In genomic region chr11:61237130-61237529, GRCh38 we compare ENCODE assay signal across 7 cellular contexts. TPM values are rescaled to one million over a fixed set of nuclear protein-coding genes. Genes with fewer than 3 reads are reported as not detected.
"Had no signal": no experiment of that assay in that cellular context is flagged by ENCODE, and none has a peak within 500 bp of the region (broad histone marks: within the 10 kb centered on the region; RNA-seq: fewer than 3 reads in every experiment).

No MANE protein-coding gene starts in this region.

RNA-seq across cellular contexts. Expression of gene PGA5, which starts 3.8 kb away (rescaled TPM):
- total RNA-seq: suprapubic skin, temporal lobe, thoracic aorta, upper lobe of right lung, ureter, uterus, vagina had no signal

RNA-seq across cellular contexts. Expression of gene PGA4, which starts 15.0 kb away (rescaled TPM):
- total RNA-seq: ureter had no signal

RNA-seq across cellular contexts. Expression of gene PGA3, which starts 33.8 kb away (rescaled TPM):
- total RNA-seq: upper lobe of right lung, ureter had no signal
